In genomic region chr2:128286905-128287779, GRCh38 we compare ENCODE assay signal across 1 cellular context.
A peak's percentile ranks its signal among the peaks of the same experiment; 100 is the strongest.
TF ChIP-seq lines count a peak whose summit lies in the region.

No MANE protein-coding gene starts in this region.

TF ChIP-seq in HepG2, 621 proteins besides CTCF, POLR2A, EP300 and RAD21:
- no peak for TF ChIP-seq BRCA1 (CRISPR knock-in tag; IDR thresholded peaks at IDR 0.05)
- no peak for TF ChIP-seq MYPOP (CRISPR knock-in tag; IDR thresholded peaks at IDR 0.05)
- no peak for TF ChIP-seq CERS6 (CRISPR knock-in tag; IDR thresholded peaks at IDR 0.05)
- TF ChIP-seq RBM22 (optimal IDR thresholded peaks at IDR 0.05; ENCODE audit: low read length), result peak; percentile 15
- TF ChIP-seq ZSCAN9 (CRISPR knock-in tag; IDR thresholded peaks at IDR 0.05; ENCODE audit: borderline replicate concordance), result no peak
- 0 out of 2 replicates have a peak, but pooled peaks have one; percentile 2 for TF ChIP-seq POLR2G (IDR thresholded peaks at IDR 0.05; ENCODE audit: low read depth, low read length)
- TF ChIP-seq ZMAT5 (CRISPR knock-in tag; IDR thresholded peaks at IDR 0.05; ENCODE audit: borderline replicate concordance, low read depth), result no peak
